Comparison of ENCODE assay signal across 8 cellular contexts in genomic region chr10:43202657-43203490, GRCh38.
DNase-seq lines count a peak whose midpoint lies in the region; ATAC-seq and TF ChIP-seq lines count a peak whose summit lies in the region.

No MANE protein-coding gene starts in this region.

- H3K9me3 Mint-ChIP-seq in effector memory CD8-positive, alpha-beta T cell = no peaks in the 10 kb centered on the region
- H3K9me3 Mint-ChIP-seq in naive thymus-derived CD4-positive, alpha-beta T cell = no peaks in the 10 kb centered on the region

- DNase-seq in AG08396 (ENCODE audit: low spot score) (peak; percentile 58), WERI-Rb-1 (peak; percentile 7), NCI-H1694 (lab: John Stamatoyannopoulos, UW) (no peak)
- DNase-seq in effector memory CD8-positive, alpha-beta T cell = peak in 1 of 3 experiments; percentile 31
- DNase-seq in naive thymus-derived CD4-positive, alpha-beta T cell = peak in 4 of 9 donors; percentile 8 to 63 (median 16)

- H3K36me3 ChIP-seq in WERI-Rb-1 (no peaks in the 10 kb centered on the region), urinary bladder (ENCODE audit: insufficient read depth) (no peaks in the 10 kb centered on the region)
- no peaks in the 10 kb centered on the region for H3K36me3 ChIP-seq in naive thymus-derived CD4-positive, alpha-beta T cell (ENCODE audit: control insufficient read depth in 2 of 3, insufficient read depth in 3 of 3, low read length in 3 of 3)

- intact Hi-C loops in naive thymus-derived CD4-positive, alpha-beta T cell (cut with micrococcal nuclease) = loop anchor here (1.0 to 10.0 kb wide), 5 partner anchors 65 to 338 kb away; partner anchors contain the start of gene CSGALNACT2 (in 2 of the 2)

- no peak for TF ChIP-seq CTCF in WERI-Rb-1 (IDR thresholded peaks at IDR 0.05; ENCODE audit: low read depth, low read length)

- H3K36me3 Mint-ChIP-seq in effector memory CD8-positive, alpha-beta T cell (ENCODE audit: insufficient read depth) = peaks cover 12% of the 10 kb centered on the region
- no peaks in the 10 kb centered on the region for H3K36me3 Mint-ChIP-seq in naive thymus-derived CD4-positive, alpha-beta T cell

- peaks cover 6 to 8% of the 10 kb centered on the region in 2 donors for H3K4me1 Mint-ChIP-seq in effector memory CD8-positive, alpha-beta T cell (ENCODE audit: low read depth in 2 of 2)
- H3K4me1 Mint-ChIP-seq in naive thymus-derived CD4-positive, alpha-beta T cell = peaks cover 0 to 9% (median 6%) of the 10 kb centered on the region in 7 donors

- H3K4me3 Mint-ChIP-seq in effector memory CD8-positive, alpha-beta T cell = peak overlapping the region; percentile 83 to 85
- peak overlapping the region in 7 of 10 donors; percentile 77 to 87 (median 79) for H3K4me3 Mint-ChIP-seq in naive thymus-derived CD4-positive, alpha-beta T cell

- H3K4me1 ChIP-seq in naive thymus-derived CD4-positive, alpha-beta T cell (ENCODE audit: control insufficient read depth in 2 of 2, insufficient read depth in 2 of 2, low read length in 2 of 2) = peaks cover 0 to 5% of the 10 kb centered on the region in 2 donors
- H3K4me1 ChIP-seq in urinary bladder (ENCODE audit: insufficient read depth) = no peaks in the 10 kb centered on the region

- H3K27me3 ChIP-seq in WERI-Rb-1 (ENCODE audit: insufficient read depth, low read depth, severe bottlenecking) = no peaks in the 10 kb centered on the region
- H3K27me3 ChIP-seq in naive thymus-derived CD4-positive, alpha-beta T cell (ENCODE audit: control insufficient read depth in 2 of 2, insufficient read depth in 2 of 2, low read length in 2 of 2) = no peaks in the 10 kb centered on the region

- H3K4me3 ChIP-seq in WERI-Rb-1 (ENCODE audit: low read depth, low read length) (no peak overlapping the region), urinary bladder (ENCODE audit: low read depth, low read length) (peak overlapping the region; percentile 15)
- H3K4me3 ChIP-seq in naive thymus-derived CD4-positive, alpha-beta T cell (ENCODE audit: low read length) = no peak overlapping the region

- POLR2A ChIA-PET in naive thymus-derived CD4-positive, alpha-beta T cell (lab: Charles Lee) = interaction anchor here (1.3 to 2.0 kb wide), 4 partner anchors 64 to 145 kb away, joined by 4 to 7 read pairs (median 6); partner anchors contain the start of gene CSGALNACT2

- H3K9me3 ChIP-seq in WERI-Rb-1 (ENCODE audit: severe bottlenecking) = no peaks in the 10 kb centered on the region
- no peaks in the 10 kb centered on the region for H3K9me3 ChIP-seq in naive thymus-derived CD4-positive, alpha-beta T cell (ENCODE audit: control insufficient read depth in 2 of 3, low read length in 3 of 3)

- H3K27ac ChIP-seq in WERI-Rb-1 (no peak overlapping the region), urinary bladder (ENCODE audit: low read depth) (no peak overlapping the region)
- H3K27ac ChIP-seq in naive thymus-derived CD4-positive, alpha-beta T cell (ENCODE audit: low read depth, low read length) = no peak overlapping the region

- H3K27ac Mint-ChIP-seq in effector memory CD8-positive, alpha-beta T cell = peak overlapping the region; percentile 58 to 74
- no peak overlapping the region for H3K27ac Mint-ChIP-seq in naive thymus-derived CD4-positive, alpha-beta T cell

- H3K27me3 Mint-ChIP-seq in effector memory CD8-positive, alpha-beta T cell = no peaks in the 10 kb centered on the region
- H3K27me3 Mint-ChIP-seq in naive thymus-derived CD4-positive, alpha-beta T cell = no peaks in the 10 kb centered on the region

- CTCF ChIA-PET in naive thymus-derived CD4-positive, alpha-beta T cell (lab: Charles Lee) = interaction anchor here (1.4 kb wide), 1 partner anchor 146 kb away, joined by 3 read pairs; no protein-coding TSS in a partner anchor

- ATAC-seq in GM21576 (IDR thresholded peaks at IDR 0.05; ENCODE audit: unreplicated experiment) (peak; percentile 15), GM19452 (IDR thresholded peaks at IDR 0.05; ENCODE audit: unreplicated experiment) (no peak)
- peak; percentile 60 for ATAC-seq in effector memory CD8-positive, alpha-beta T cell (replicated peaks)
- ATAC-seq in naive thymus-derived CD4-positive, alpha-beta T cell = peak; percentile 54

- 22% methylated on average over 38 of the region's 38 CpGs for WGBS in urinary bladder

Comparison
In these comparisons a context has a peak if more than half of its experiments do, and no peak if none do; other contexts are left out.
1. H3K27ac Mint-ChIP-seq: peak in effector memory CD8-positive, alpha-beta T cell (2 of 2); none in naive thymus-derived CD4-positive, alpha-beta T cell (0 of 9).